9 cellular contexts compared by ENCODE assay signal in the genomic region with DNA sequence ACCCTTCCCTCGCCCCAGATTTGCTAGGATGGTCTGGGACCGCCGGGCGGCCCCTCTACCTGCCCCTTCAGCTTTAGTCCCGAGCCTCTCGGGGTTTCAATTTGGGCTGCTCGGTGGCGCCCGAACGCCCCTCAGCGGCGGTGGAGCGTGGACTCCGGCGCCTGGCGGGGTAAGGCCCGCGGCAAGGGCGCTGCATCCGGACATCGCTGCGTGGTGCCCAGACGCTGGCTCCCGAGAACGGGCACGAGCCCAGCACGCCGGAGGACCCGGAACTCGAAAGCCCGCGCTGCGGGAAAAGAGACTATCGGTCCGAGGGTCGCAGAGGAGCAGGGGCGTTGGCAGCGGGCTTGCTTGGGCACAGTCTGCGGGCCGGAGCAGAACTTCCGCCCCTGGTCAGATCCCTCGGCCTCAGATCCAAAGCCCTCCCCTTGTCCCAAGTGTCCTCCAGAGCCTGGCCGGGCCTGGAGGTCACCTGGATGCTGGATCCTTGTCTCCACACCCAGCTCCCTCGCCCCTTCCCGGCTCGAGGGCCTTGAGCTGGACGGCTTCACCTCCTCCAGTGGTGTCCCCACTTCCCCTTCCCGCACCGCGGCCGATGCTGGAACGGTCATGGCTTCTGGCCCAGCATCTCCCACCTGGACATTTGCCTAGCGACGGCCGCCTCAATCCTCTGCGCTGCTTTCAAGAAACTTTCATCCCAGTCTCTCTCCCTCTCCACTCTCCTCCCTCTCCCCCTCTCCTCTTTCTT. TPM values are rescaled to one million over a fixed set of nuclear protein-coding genes. Genes with fewer than 3 reads are reported as not detected.
A peak's percentile ranks its signal among the peaks of the same experiment; 100 is the strongest.
DNase-seq lines count a peak whose midpoint lies in the region; ATAC-seq, FAIRE-seq and TF ChIP-seq lines count a peak whose summit lies in the region.
"Had no signal": no experiment of that assay in that cellular context is flagged by ENCODE, and none has a peak within 500 bp of the region (broad histone marks: within the 10 kb centered on the region; RNA-seq: fewer than 3 reads in every experiment).

No MANE protein-coding gene starts in this region.

- H3K4me1 ChIP-seq in pancreas (peaks cover 0 to 8% (median 0%) of the 10 kb centered on the region in 3 donors), mammary epithelial cell (ENCODE audit: insufficient read depth, low read length) (peaks cover 8% of the 10 kb centered on the region)

- no peaks in the 10 kb centered on the region for H3K9me3 ChIP-seq in pancreas
- peaks cover 2% of the 10 kb centered on the region for H3K9me3 ChIP-seq in mammary epithelial cell (replicated peaks; ENCODE audit: insufficient read depth, low read length)

- peak overlapping the region; percentile 34 to 76 (median 47) for H3K4me3 Mint-ChIP-seq in T-cell

- no peaks in the 10 kb centered on the region for H3K36me3 ChIP-seq in pancreas
- H3K36me3 ChIP-seq in mammary epithelial cell (ENCODE audit: insufficient read depth, low read length): no peaks in the 10 kb centered on the region

- WGBS in pancreas, 2 donors: 59 to 61% methylated on average over 56 of the region's 56 CpGs
- WGBS in mammary epithelial cell (ENCODE audit: low coverage, missing lambda C conversion rate): 75% methylated on average over 11 of the region's 56 CpGs

- no peak overlapping the region for H2AFZ ChIP-seq in mammary epithelial cell (ENCODE audit: low read depth, low read length)

- no peak overlapping the region for H3K9ac ChIP-seq in mammary epithelial cell (ENCODE audit: insufficient read depth, low read length)

- H3K27ac Mint-ChIP-seq in T-cell: peak overlapping the region in 1 of 2 donors; percentile 11

- CTCF ChIA-PET in T-cell (lab: Charles Lee) (no interaction called here), mammary epithelial cell (lab: Charles Lee; ENCODE audit: low non-redundant PET) (no interaction called here)

- no peak for FAIRE-seq in pancreas (lab: Jason Lieb, UNC)

- H3K79me2 ChIP-seq in mammary epithelial cell (ENCODE audit: insufficient read depth, low read length): no peaks in the 10 kb centered on the region

- no TSS peak for BruUV-seq in mammary epithelial cell (replicated peaks; lab: Mats Ljungman, UMichigan)

- H3K4me2 ChIP-seq in mammary epithelial cell (ENCODE audit: insufficient read depth, low read depth, low read length): no peak overlapping the region

- no peaks in the 10 kb centered on the region for H4K20me1 ChIP-seq in mammary epithelial cell (ENCODE audit: insufficient read depth, low read length)

- H3K27ac ChIP-seq in pancreas (no peak overlapping the region), mammary epithelial cell (ENCODE audit: insufficient read depth, low read depth, low read length) (no peak overlapping the region)

- dilution Hi-C loops in mammary epithelial cell (cut with HindIII; ENCODE audit: low sequenced_read_pairs): no loop called here

- H3K27me3 ChIP-seq in pancreas (peaks cover 0 to 14% (median 0%) of the 10 kb centered on the region in 4 donors), mammary epithelial cell (ENCODE audit: insufficient read depth, low read length) (no peaks in the 10 kb centered on the region)

- intact Hi-C loops in pancreas (cut with DNase I): no loop called here
- intact Hi-C loops in mammary epithelial cell (cut with micrococcal nuclease): no loop called here

- TF ChIP-seq CTCF in GM12875 (IDR thresholded peaks at IDR 0.05; ENCODE audit: borderline replicate concordance, insufficient read depth, low read depth, low read length) (peak; percentile 21; the same call in 1 of the 2 replicates), pancreas (IDR thresholded peaks at IDR 0.05) (no peak), mammary epithelial cell (conservative IDR thresholded peaks at IDR 0.05 in 1 of 2, IDR thresholded peaks at IDR 0.05 in 1 of 2; ENCODE audit: extremely low read depth in 1 of 2, insufficient read depth in 1 of 2, low read depth in 1 of 2, low read length in 2 of 2) (no peak)

- peaks cover 60 to 75% of the 10 kb centered on the region in 2 donors for H3K27me3 Mint-ChIP-seq in T-cell

- ATAC-seq in T-cell (replicated peaks in 1 of 4) (no peak), pancreas (no peak), GM19467 (IDR thresholded peaks at IDR 0.05; ENCODE audit: unreplicated experiment) (no peak), HG03175 (IDR thresholded peaks at IDR 0.05; ENCODE audit: unreplicated experiment) (no peak)

- TF ChIP-seq POLR2A in erythroblast (IDR thresholded peaks at IDR 0.05; ENCODE audit: low read length): no peak

- H3K9me3 Mint-ChIP-seq in T-cell: no peaks in the 10 kb centered on the region

- peaks cover 21% of the 10 kb centered on the region for H3K36me3 Mint-ChIP-seq in T-cell

- in situ Hi-C loops in mammary epithelial cell (cut with MboI; ENCODE audit: low sequenced_read_pairs in 2 of 2): no loop called here

- peak in 1 of 34 experiments; percentile 7 for DNase-seq in T-cell
- DNase-seq in erythroblast (lab: John Stamatoyannopoulos, UW): peak; percentile 42 to 57
- peak in 4 of 6 donors; percentile 13 to 76 (median 40) for DNase-seq in pancreas
- no peak for DNase-seq in AG08396 (ENCODE audit: low spot score)
- no peak for DNase-seq in mammary epithelial cell
- DNase-seq: NCI-H446 had no signal

- H3K4me3 ChIP-seq in GM12875 (ENCODE audit: low read depth, low read length) (peak overlapping the region; percentile 43), pancreas (no peak overlapping the region), mammary epithelial cell (replicated peaks in 1 of 3; ENCODE audit: insufficient read depth in 1 of 3, low read depth in 2 of 3, low read length in 3 of 3) (no peak overlapping the region)

- POLR2A ChIA-PET in T-cell (lab: Charles Lee): interaction anchor here in 1 of 2 donors (0.6 to 0.7 kb wide), 2 partner anchors 1123 to 1911 kb away, joined by 4 to 6 read pairs; no protein-coding TSS in a partner anchor

- H3K4me1 Mint-ChIP-seq in T-cell: peaks cover 48 to 52% (median 51%) of the 10 kb centered on the region in 3 donors

RNA-seq across cellular contexts. Expression of gene OTX1, which starts 2.9 kb away (rescaled TPM):
- total RNA-seq in T-cell (not detected), pancreas (under 1 TPM; 0.16 to 0.90 (median 0.28) TPM), mammary epithelial cell (1 to 10 TPM; 1.0 to 2.9 TPM)
- polyA plus RNA-seq in pancreas (under 1 TPM; 0.02 to 0.15 TPM), mammary epithelial cell (0.34 TPM)
- polyA minus RNA-seq in mammary epithelial cell: 1.8 TPM

Comparison
In these comparisons a context has a peak if more than half of its experiments do, and no peak if none do; other contexts are left out.
1. DNase-seq: peak in erythroblast (2 of 2) and pancreas (4 of 6); none in AG08396 (single experiment) and mammary epithelial cell (single experiment).